ENCODE assay signal across 14 cellular contexts in the genomic region with DNA sequence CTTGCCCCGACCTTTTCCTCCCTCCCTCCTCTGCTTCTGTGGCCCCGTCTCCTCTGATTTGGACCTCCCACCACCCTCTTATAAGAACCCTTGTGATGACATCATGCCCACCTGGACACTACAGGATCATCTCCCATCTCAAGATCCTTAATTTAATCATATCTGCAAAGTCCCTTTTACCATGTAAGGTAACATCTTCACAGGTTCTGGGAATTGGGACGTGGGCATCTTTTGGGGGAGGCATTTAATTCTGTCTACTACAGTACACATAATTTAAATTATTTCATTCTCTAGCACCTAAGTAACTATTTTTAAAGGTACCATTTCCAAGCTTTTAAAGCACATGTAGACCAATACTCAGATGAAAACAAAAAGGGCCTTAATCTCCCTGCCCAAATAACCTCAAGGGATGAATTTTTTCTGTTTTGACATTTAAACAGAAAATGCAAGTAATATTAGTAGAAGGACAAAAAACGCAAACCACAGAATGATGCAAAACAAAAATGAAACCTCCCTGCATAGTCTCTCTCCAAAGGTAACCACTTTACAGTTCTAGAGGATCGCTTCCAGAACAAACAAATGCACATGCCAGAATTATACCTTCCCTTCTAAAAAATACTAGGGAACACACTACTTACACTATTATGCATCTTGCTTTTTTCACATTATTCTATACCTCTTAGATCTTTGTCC.
DNase-seq lines count a peak whose midpoint lies in the region; ATAC-seq and TF ChIP-seq lines count a peak whose summit lies in the region.
"Had no signal": no experiment of that assay in that cellular context is flagged by ENCODE, and none has a peak within 500 bp of the region (broad histone marks: within the 10 kb centered on the region; RNA-seq: fewer than 3 reads in every experiment).

No MANE protein-coding gene starts in this region.

- no peaks in the 10 kb centered on the region for H3K4me1 Mint-ChIP-seq in osteocyte (ENCODE audit: unreplicated experiment)
- H3K4me1 Mint-ChIP-seq: activated B cell treated with CpG ODN at 0.5 μM for 24 hours; central memory CD8-positive, alpha-beta T cell had no signal

- H3K9ac ChIP-seq in OCI-LY3 (ENCODE audit: low read length), result no peak overlapping the region
- H3K9ac ChIP-seq: BLaER1 treated with 17β-estradiol and CSF1 and Interleukin-3, amounts not matched to agents 10 nM and 100 nM had no signal

- H3K9me3 Mint-ChIP-seq in osteocyte (ENCODE audit: unreplicated experiment), result no peaks in the 10 kb centered on the region

- ATAC-seq in GM18870 (IDR thresholded peaks at IDR 0.05; ENCODE audit: unreplicated experiment), result peak; percentile 89
- peak; percentile 79 for ATAC-seq in GM21447 (IDR thresholded peaks at IDR 0.05; ENCODE audit: unreplicated experiment)
- ATAC-seq in HG03045 (IDR thresholded peaks at IDR 0.05; ENCODE audit: unreplicated experiment), result peak; percentile 60

- no peak overlapping the region for H3K27ac Mint-ChIP-seq in osteocyte (ENCODE audit: unreplicated experiment)
- H3K27ac Mint-ChIP-seq: activated B cell treated with CpG ODN at 0.5 μM for 24 hours had no signal

- H3K36me3 Mint-ChIP-seq in osteocyte (ENCODE audit: unreplicated experiment), result no peaks in the 10 kb centered on the region

- H3K36me3 ChIP-seq in OCI-LY3 (replicated peaks; ENCODE audit: low read depth, low read length), result no peaks in the 10 kb centered on the region
- H3K36me3 ChIP-seq: BLaER1 treated with 17β-estradiol and CSF1 and Interleukin-3, amounts not matched to agents 10 nM and 100 nM had no signal

- H2AFZ ChIP-seq in OCI-LY3 (ENCODE audit: low read depth, low read length), result no peak overlapping the region

- H3K79me2 ChIP-seq in OCI-LY3 (ENCODE audit: low read length), result no peaks in the 10 kb centered on the region

- no peak overlapping the region for H3K27ac ChIP-seq in OCI-LY3 (ENCODE audit: low read length)
- H3K27ac ChIP-seq: BLaER1 treated with 17β-estradiol and CSF1 and Interleukin-3, amounts not matched to agents 10 nM and 100 nM; skin epidermis had no signal

- peaks cover 9% of the 10 kb centered on the region for H3K4me1 ChIP-seq in OCI-LY3 (ENCODE audit: low read length)
- H3K4me1 ChIP-seq: BLaER1 treated with 17β-estradiol and CSF1 and Interleukin-3, amounts not matched to agents 10 nM and 100 nM had no signal

- H3K4me2 ChIP-seq in OCI-LY3 (ENCODE audit: low read length), result peak overlapping the region; percentile 39; the same call in 1 of the 2 replicates
- H3K4me2 ChIP-seq: BLaER1 treated with 17β-estradiol and CSF1 and Interleukin-3, amounts not matched to agents 10 nM and 100 nM had no signal

- no peak overlapping the region for H3K4me3 Mint-ChIP-seq in osteocyte (ENCODE audit: unreplicated experiment)
- H3K4me3 Mint-ChIP-seq: activated B cell treated with CpG ODN at 0.5 μM for 24 hours; central memory CD8-positive, alpha-beta T cell had no signal

- TF ChIP-seq CTCF in OCI-LY3 (IDR thresholded peaks at IDR 0.05; ENCODE audit: low read depth, low read length), result no peak
- no peak for TF ChIP-seq CTCF in osteocyte (IDR thresholded peaks at IDR 0.05)

- H3K9me3 ChIP-seq in OCI-LY3 (ENCODE audit: insufficient read depth, low read length), result no peaks in the 10 kb centered on the region
- H3K9me3 ChIP-seq: BLaER1 treated with 17β-estradiol and CSF1 and Interleukin-3, amounts not matched to agents 10 nM and 100 nM had no signal

- H3K27me3 Mint-ChIP-seq in osteocyte (ENCODE audit: unreplicated experiment), result no peaks in the 10 kb centered on the region

- H4K20me1 ChIP-seq in OCI-LY3 (ENCODE audit: insufficient read depth, low read length), result no peaks in the 10 kb centered on the region
- H4K20me1 ChIP-seq: BLaER1 treated with 17β-estradiol and CSF1 and Interleukin-3, amounts not matched to agents 10 nM and 100 nM had no signal

- no peak overlapping the region for H3K4me3 ChIP-seq in OCI-LY3 (ENCODE audit: low read length)
- H3K4me3 ChIP-seq: BLaER1 treated with 17β-estradiol and CSF1 and Interleukin-3, amounts not matched to agents 10 nM and 100 nM; skin epidermis had no signal

- peaks cover 60% of the 10 kb centered on the region for H3K27me3 ChIP-seq in OCI-LY3 (ENCODE audit: low read depth, low read length)
- H3K27me3 ChIP-seq: BLaER1 treated with 17β-estradiol and CSF1 and Interleukin-3, amounts not matched to agents 10 nM and 100 nM had no signal

- no peak for DNase-seq in stimulated activated CD4-positive, alpha-beta T cell treated with anti-CD3 and anti-CD28 coated beads, Interleukin-2, amount 100 ng/mL, for 48 hours
- no peak for DNase-seq in NCI-H2196 treated with DMSO at 0.1 percent for 48 hours (lab: John Stamatoyannopoulos, UW; ENCODE audit: unreplicated experiment)
- DNase-seq in osteocyte (ENCODE audit: extremely low spot score, unreplicated experiment), result no peak
- DNase-seq: activated B cell treated with CpG ODN at 0.5 μM for 24 hours; activated CD8-positive, alpha-beta memory T cell treated with anti-CD3 and anti-CD28 coated beads, Interleukin-2, amount 50 U/mL, for 48 hours; HCEC 1CT; midbrain had no signal
